Comparison of ENCODE assay signal across 8 cellular contexts in genomic region chr10:98309366-98310355, GRCh38. TPM values are rescaled to one million over a fixed set of nuclear protein-coding genes. Genes with fewer than 3 reads are reported as not detected.
DNase-seq lines count a peak whose midpoint lies in the region; ATAC-seq and TF ChIP-seq lines count a peak whose summit lies in the region.

No MANE protein-coding gene starts in this region.

- ATAC-seq in DND-41 (ENCODE audit: insufficient read depth, low read depth) (no peak), right lobe of liver (peak; percentile 96 to 99 (median 98)), HG03025 (IDR thresholded peaks at IDR 0.05; ENCODE audit: low FRiP score, unreplicated experiment) (no peak), HG03521 (IDR thresholded peaks at IDR 0.05; ENCODE audit: unreplicated experiment) (no peak)
- peak; percentile 56 for ATAC-seq in effector memory CD8-positive, alpha-beta T cell (replicated peaks)
- ATAC-seq in stimulated activated naive CD8-positive, alpha-beta T cell treated with anti-CD3 and anti-CD28 coated beads, Interleukin-15, amount 100 ng/mL, for 72 hours = peak; percentile 63

- DNase-seq in DND-41 (peak; percentile 8), HuH-7 (ENCODE audit: low spot score) (peak; percentile 81), RWPE1 (ENCODE audit: low spot score) (peak; percentile 86), right lobe of liver (peak; percentile 63 to 73 (median 71))
- peak in 1 of 3 experiments; percentile 3 for DNase-seq in effector memory CD8-positive, alpha-beta T cell
- DNase-seq in stimulated activated naive CD8-positive, alpha-beta T cell treated with anti-CD3 and anti-CD28 coated beads, Interleukin-15, amount 100 ng/mL, for 72 hours = peak in 1 of 2 donors; percentile 10

- H3K27ac ChIP-seq in DND-41 (ENCODE audit: low read length) (no peak overlapping the region), RWPE1 (no peak overlapping the region), right lobe of liver (no peak overlapping the region)

- CTCF ChIA-PET in RWPE1 (lab: Yijun Ruan, JAX) = interaction anchor here (0.5 to 3.5 kb wide), 29 partner anchors 10 to 1272 kb away, joined by 3 to 26 read pairs (median 4); partner anchors contain the start of gene LOXL4

- H3K79me2 ChIP-seq in DND-41 (ENCODE audit: insufficient read depth, low read length) = no peaks in the 10 kb centered on the region

- TF ChIP-seq POLR2A in right lobe of liver (IDR thresholded peaks at IDR 0.05) = no peak

- no peak overlapping the region for H3K9ac ChIP-seq in DND-41 (ENCODE audit: low read depth, low read length)

- H3K36me3 Mint-ChIP-seq in effector memory CD8-positive, alpha-beta T cell (ENCODE audit: insufficient read depth) = no peaks in the 10 kb centered on the region

- no peak overlapping the region for H3K4me2 ChIP-seq in DND-41 (ENCODE audit: insufficient read depth, low read length)

- H3K9me3 Mint-ChIP-seq in effector memory CD8-positive, alpha-beta T cell = no peaks in the 10 kb centered on the region
- H3K9me3 Mint-ChIP-seq in stimulated activated naive CD8-positive, alpha-beta T cell treated with anti-CD3 and anti-CD28 coated beads, Interleukin-15, amount 100 ng/mL, for 72 hours = peaks cover 0 to 7% of the 10 kb centered on the region in 2 donors

- 33% methylated on average over 12 of the region's 21 CpGs for WGBS in right lobe of liver (ENCODE audit: insufficient coverage, low coverage, low lambda C conversion rate, missing lambda C conversion rate)

- H3K9me3 ChIP-seq in DND-41 (ENCODE audit: insufficient read depth, low read length, severe bottlenecking) = no peaks in the 10 kb centered on the region
- no peaks in the 10 kb centered on the region for H3K9me3 ChIP-seq in right lobe of liver

- POLR2A ChIA-PET in RWPE1 (lab: Yijun Ruan, JAX; ENCODE audit: low non-redundant PET) = interaction anchor here (0.5 to 0.6 kb wide), 2 partner anchors 43 to 102 kb away, joined by 3 to 4 read pairs; no protein-coding TSS in a partner anchor

- peaks cover 25% of the 10 kb centered on the region for H3K27me3 ChIP-seq in DND-41 (ENCODE audit: insufficient read depth, low read length, poor library complexity)
- H3K27me3 ChIP-seq in right lobe of liver = peaks cover 0 to 5% of the 10 kb centered on the region in 2 donors

- H3K36me3 ChIP-seq in DND-41 (ENCODE audit: insufficient read depth, low read length) (no peaks in the 10 kb centered on the region), right lobe of liver (no peaks in the 10 kb centered on the region)

- H3K4me1 Mint-ChIP-seq in effector memory CD8-positive, alpha-beta T cell (ENCODE audit: low read depth in 2 of 2) = peaks cover 0 to 7% of the 10 kb centered on the region in 2 donors
- peaks cover 6% of the 10 kb centered on the region for H3K4me1 Mint-ChIP-seq in stimulated activated naive CD8-positive, alpha-beta T cell treated with anti-CD3 and anti-CD28 coated beads, Interleukin-15, amount 100 ng/mL, for 72 hours

- no peak overlapping the region for H2AFZ ChIP-seq in DND-41 (ENCODE audit: low read depth, low read length)

- H3K4me3 Mint-ChIP-seq in effector memory CD8-positive, alpha-beta T cell = peak overlapping the region; percentile 34 to 71
- H3K4me3 Mint-ChIP-seq in stimulated activated naive CD8-positive, alpha-beta T cell treated with anti-CD3 and anti-CD28 coated beads, Interleukin-15, amount 100 ng/mL, for 72 hours = no peak overlapping the region

- no peaks in the 10 kb centered on the region for H4K20me1 ChIP-seq in DND-41 (ENCODE audit: insufficient read depth, low read length)

- peaks cover 50 to 72% of the 10 kb centered on the region in 2 donors for H3K27me3 Mint-ChIP-seq in effector memory CD8-positive, alpha-beta T cell
- H3K27me3 Mint-ChIP-seq in stimulated activated naive CD8-positive, alpha-beta T cell treated with anti-CD3 and anti-CD28 coated beads, Interleukin-15, amount 100 ng/mL, for 72 hours = peaks cover 61% of the 10 kb centered on the region

- H3K4me3 ChIP-seq in DND-41 (ENCODE audit: low read depth in 1 of 2, low read length in 2 of 2) (no peak overlapping the region), right lobe of liver (no peak overlapping the region)

- TF ChIP-seq CTCF in DND-41 (IDR thresholded peaks at IDR 0.05; ENCODE audit: borderline replicate concordance, extremely low read depth, low read length, poor library complexity, severe bottlenecking) (peak; percentile 60), RWPE1 (conservative IDR thresholded peaks at IDR 0.05; ENCODE audit: low read depth) (peak; percentile 81), right lobe of liver (IDR thresholded peaks at IDR 0.05) (peak; percentile 70 to 88 (median 80))

- intact Hi-C loops in right lobe of liver (cut with DNase I) = no loop called here

- no peak overlapping the region for H3K27ac Mint-ChIP-seq in effector memory CD8-positive, alpha-beta T cell
- peak overlapping the region in 1 of 2 donors; percentile 74 for H3K27ac Mint-ChIP-seq in stimulated activated naive CD8-positive, alpha-beta T cell treated with anti-CD3 and anti-CD28 coated beads, Interleukin-15, amount 100 ng/mL, for 72 hours

- H3K4me1 ChIP-seq in DND-41 (ENCODE audit: insufficient read depth, low read length) (no peaks in the 10 kb centered on the region), right lobe of liver (no peaks in the 10 kb centered on the region)

RNA-seq across cellular contexts. Expression of gene LOXL4, which starts 41.7 kb away (rescaled TPM):
- total RNA-seq in right lobe of liver = 10 to 100 TPM in 3 of 6 experiments, 1 to 10 TPM in 1, under 1 TPM in 2; 0.51 to 33.4 (median 10.8) TPM

Comparison
In these comparisons a context has a peak if more than half of its experiments do, and no peak if none do; other contexts are left out.
1. ATAC-seq: peak in effector memory CD8-positive, alpha-beta T cell (single experiment), right lobe of liver (4 of 4) and stimulated activated naive CD8-positive, alpha-beta T cell treated with anti-CD3 and anti-CD28 coated beads, Interleukin-15, amount 100 ng/mL, for 72 hours (single experiment); none in DND-41 (single experiment), HG03025 (single experiment) and HG03521 (single experiment).
2. H3K4me3 Mint-ChIP-seq: peak in effector memory CD8-positive, alpha-beta T cell (2 of 2); none in stimulated activated naive CD8-positive, alpha-beta T cell treated with anti-CD3 and anti-CD28 coated beads, Interleukin-15, amount 100 ng/mL, for 72 hours (0 of 2).
3. Peak in every context shown above with its lines, with median percentiles within 50 percentile points of each other: CTCF ChIP-seq.